In the genomic region with DNA sequence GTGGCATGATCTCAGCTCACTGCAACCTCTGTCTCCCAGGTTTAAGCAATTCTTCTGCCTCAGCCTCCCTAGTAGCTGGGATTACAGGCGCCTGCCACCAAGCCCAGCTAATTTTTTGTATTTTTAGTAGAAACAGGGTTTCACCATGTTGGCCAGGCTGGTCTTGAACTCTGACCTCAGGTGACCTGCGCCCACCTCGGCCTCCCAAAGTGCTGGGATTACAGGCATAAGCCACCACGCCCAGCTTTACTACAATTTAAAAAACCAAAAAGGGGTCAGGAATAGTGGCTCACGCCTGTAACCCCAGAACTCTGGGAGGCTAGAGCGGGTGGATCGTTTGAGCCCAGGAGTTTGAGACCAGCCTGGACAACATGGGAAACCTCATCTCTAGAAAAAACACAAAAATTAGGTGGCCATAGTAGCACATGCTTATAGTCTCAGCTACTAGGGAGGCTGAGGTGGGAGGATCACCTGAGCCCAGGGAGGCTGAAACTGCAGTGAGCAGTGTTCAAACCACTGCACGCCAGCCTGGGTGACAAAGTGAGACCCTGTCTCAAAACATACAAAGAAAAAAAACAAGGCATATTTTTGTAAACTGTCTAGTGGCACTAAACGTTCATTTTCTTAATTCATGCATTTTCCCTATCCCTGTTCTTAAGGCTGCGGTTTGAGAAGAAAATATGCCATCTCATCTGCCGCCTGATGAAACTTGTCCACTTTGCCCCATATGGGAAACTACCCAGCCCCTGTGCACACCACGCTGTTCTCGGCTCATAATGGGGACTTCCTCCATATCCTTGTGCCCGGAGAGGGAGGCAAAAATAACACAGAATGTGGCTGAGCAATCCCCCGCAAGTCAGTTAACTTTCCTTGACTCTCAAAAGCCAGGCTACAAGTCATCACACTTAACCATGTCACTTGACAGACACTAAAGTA, we compare ENCODE assay signal across 10 cellular contexts. TPM values are rescaled to one million over a fixed set of nuclear protein-coding genes. Genes with fewer than 3 reads are reported as not detected.
DNase-seq lines count a peak whose midpoint lies in the region; ATAC-seq and TF ChIP-seq lines count a peak whose summit lies in the region.
"Had no signal": no experiment of that assay in that cellular context is flagged by ENCODE, and none has a peak within 500 bp of the region (broad histone marks: within the 10 kb centered on the region; RNA-seq: fewer than 3 reads in every experiment).

No MANE protein-coding gene starts in this region.

- H3K27me3 ChIP-seq in stomach (no peaks in the 10 kb centered on the region), Peyer's patch (no peaks in the 10 kb centered on the region)
- H3K27me3 ChIP-seq: tibial nerve had no signal

- H3K9me3 ChIP-seq in stomach (no peaks in the 10 kb centered on the region), Peyer's patch (no peaks in the 10 kb centered on the region)
- H3K9me3 ChIP-seq: tibial nerve had no signal

- TF ChIP-seq POLR2A in stomach (IDR thresholded peaks at IDR 0.05) (no peak), Peyer's patch (IDR thresholded peaks at IDR 0.05) (no peak)

- H3K27me3 Mint-ChIP-seq in activated T-cell treated with anti-CD3 and anti-CD28 coated beads, Interleukin-2, amount 50 U/mL, for 24 hours = no peaks in the 10 kb centered on the region
- no peaks in the 10 kb centered on the region for H3K27me3 Mint-ChIP-seq in activated CD4-positive, alpha-beta T cell treated with anti-CD3 and anti-CD28 coated beads, Interleukin-2, amount 10 ng/mL, durations not matched to agents 24 days and 14 days

- H3K27ac ChIP-seq in stomach (peak overlapping the region in 4 of 5 donors; percentile 21 to 90 (median 53)), Peyer's patch (peak overlapping the region in 1 of 4 donors; percentile 95)

- intact Hi-C loops in activated CD4-positive, alpha-beta T cell treated with anti-CD3 and anti-CD28 coated beads, Interleukin-2, amount 10 ng/mL, durations not matched to agents 24 days and 14 days (cut with micrococcal nuclease) = loop anchor here (10.0 kb wide), 1 partner anchor 283 kb away; a partner anchor contains a TSS
- intact Hi-C loops in stomach (cut with DNase I; ENCODE audit: low total_unique reads) = no loop called here

- peaks cover 68% of the 10 kb centered on the region for H3K4me1 Mint-ChIP-seq in activated T-cell treated with anti-CD3 and anti-CD28 coated beads, Interleukin-2, amount 50 U/mL, for 24 hours (ENCODE audit: low read depth)
- H3K4me1 Mint-ChIP-seq in activated CD4-positive, alpha-beta T cell treated with anti-CD3 and anti-CD28 coated beads, Interleukin-2, amount 10 ng/mL, durations not matched to agents 24 days and 14 days = peaks cover 49% of the 10 kb centered on the region

- H3K27ac Mint-ChIP-seq in activated T-cell treated with anti-CD3 and anti-CD28 coated beads, Interleukin-2, amount 50 U/mL, for 24 hours = peak overlapping the region; percentile 99
- H3K27ac Mint-ChIP-seq in activated CD4-positive, alpha-beta T cell treated with anti-CD3 and anti-CD28 coated beads, Interleukin-2, amount 10 ng/mL, durations not matched to agents 24 days and 14 days = peak overlapping the region; percentile 67

- 70 to 79% (median 78%) methylated on average over 15 of the region's 15 CpGs for WGBS in stomach, 5 donors

- peaks cover 81% of the 10 kb centered on the region for H3K36me3 Mint-ChIP-seq in activated T-cell treated with anti-CD3 and anti-CD28 coated beads, Interleukin-2, amount 50 U/mL, for 24 hours (ENCODE audit: low read depth)
- H3K36me3 Mint-ChIP-seq in activated CD4-positive, alpha-beta T cell treated with anti-CD3 and anti-CD28 coated beads, Interleukin-2, amount 10 ng/mL, durations not matched to agents 24 days and 14 days (ENCODE audit: low read depth) = peaks cover 58% of the 10 kb centered on the region

- peak overlapping the region in 3 of 4 donors; percentile 1 to 94 (median 88) for H3K4me3 ChIP-seq in stomach
- H3K4me3 ChIP-seq in Peyer's patch = peak overlapping the region in 2 of 4 donors; percentile 13 to 16

- H3K4me1 ChIP-seq in stomach = peaks cover 23 to 55% (median 45%) of the 10 kb centered on the region in 4 donors
- H3K4me1 ChIP-seq in Peyer's patch = peaks cover 0 to 21% (median 5%) of the 10 kb centered on the region in 4 donors

- H3K9me3 Mint-ChIP-seq in activated T-cell treated with anti-CD3 and anti-CD28 coated beads, Interleukin-2, amount 50 U/mL, for 24 hours = no peaks in the 10 kb centered on the region
- H3K9me3 Mint-ChIP-seq in activated CD4-positive, alpha-beta T cell treated with anti-CD3 and anti-CD28 coated beads, Interleukin-2, amount 10 ng/mL, durations not matched to agents 24 days and 14 days = no peaks in the 10 kb centered on the region

- TF ChIP-seq CTCF in stomach (IDR thresholded peaks at IDR 0.05) = no peak
- TF ChIP-seq CTCF in Peyer's patch (IDR thresholded peaks at IDR 0.05) = no peak

- DNase-seq in activated T-cell treated with anti-CD3 and anti-CD28 coated beads, Interleukin-2, amount 50 U/mL, for 24 hours = no peak
- no peak for DNase-seq in activated T-cell treated with anti-CD3 and anti-CD28 coated beads, Interleukin-2, amount 50 U/mL, for 1 hour
- DNase-seq in activated CD4-positive, alpha-beta T cell treated with anti-CD3 and anti-CD28 coated beads, Interleukin-2, amount 10 ng/mL, durations not matched to agents 24 days and 14 days = peak; percentile 75
- DNase-seq in glomerular visceral epithelial cell (ENCODE audit: extremely low spot score) (peak; percentile 23), stomach (peak; percentile 30), HuH-7.5 (ENCODE audit: low spot score) (no peak), Peyer's patch (no peak)
- DNase-seq: posterior cingulate gyrus had no signal

- ATAC-seq in HG02981 (IDR thresholded peaks at IDR 0.05; ENCODE audit: unreplicated experiment) = no peak

- H3K36me3 ChIP-seq in stomach = peaks cover 4 to 42% (median 40%) of the 10 kb centered on the region in 4 donors
- H3K36me3 ChIP-seq in Peyer's patch = peaks cover 0 to 7% (median 0%) of the 10 kb centered on the region in 3 donors

- peak overlapping the region; percentile 96 for H3K4me3 Mint-ChIP-seq in activated T-cell treated with anti-CD3 and anti-CD28 coated beads, Interleukin-2, amount 50 U/mL, for 24 hours
- H3K4me3 Mint-ChIP-seq in activated CD4-positive, alpha-beta T cell treated with anti-CD3 and anti-CD28 coated beads, Interleukin-2, amount 10 ng/mL, durations not matched to agents 24 days and 14 days = peak overlapping the region; percentile 99

- no peak for TF ChIP-seq EP300 in stomach (IDR thresholded peaks at IDR 0.05)

RNA-seq across cellular contexts. Expression of a gene that starts 4.3 kb away (rescaled TPM):
- total RNA-seq in activated CD4-positive, alpha-beta T cell treated with anti-CD3 and anti-CD28 coated beads, Interleukin-2, amount 10 ng/mL, durations not matched to agents 24 days and 14 days = 17.2 TPM in 2 replicates
- total RNA-seq in stomach (1 to 10 TPM; 2.0 to 5.3 (median 3.8) TPM), Peyer's patch (1 to 10 TPM in 3 of 4 donors, under 1 TPM in 1; 0.70 to 9.9 (median 2.3) TPM)
- 1 to 10 TPM; 4.6 to 5.9 (median 5.5) TPM for polyA plus RNA-seq in stomach

RNA-seq across cellular contexts. Expression of a gene that starts 25.7 kb away (rescaled TPM):
- total RNA-seq in activated CD4-positive, alpha-beta T cell treated with anti-CD3 and anti-CD28 coated beads, Interleukin-2, amount 10 ng/mL, durations not matched to agents 24 days and 14 days = 30.6 and 33.4 TPM in 2 replicates
- total RNA-seq in stomach (10 to 100 TPM in 4 of 5 donors, 1 to 10 TPM in 1; 5.8 to 55.0 (median 22.8) TPM), Peyer's patch (10 to 100 TPM; 23.4 to 64.4 (median 33.2) TPM)
- polyA plus RNA-seq in stomach = 10 to 100 TPM; 34.1 to 47.3 (median 45.8) TPM

RNA-seq across cellular contexts. Expression of a gene that starts 48.3 kb away (rescaled TPM):
- 63.7 and 67.3 TPM in 2 replicates for total RNA-seq in activated CD4-positive, alpha-beta T cell treated with anti-CD3 and anti-CD28 coated beads, Interleukin-2, amount 10 ng/mL, durations not matched to agents 24 days and 14 days
- total RNA-seq in stomach = 10 to 100 TPM; 22.8 to 64.6 (median 46.1) TPM
- polyA plus RNA-seq in stomach = 10 to 100 TPM; 16.5 to 20.4 (median 16.6) TPM
- 10 to 100 TPM; 32.6 to 99.0 (median 42.6) TPM for total RNA-seq in Peyer's patch

Comparison
In these comparisons a context has a peak if more than half of its experiments do, and no peak if none do; other contexts are left out.
1. DNase-seq: peak in activated CD4-positive, alpha-beta T cell treated with anti-CD3 and anti-CD28 coated beads, Interleukin-2, amount 10 ng/mL, durations not matched to agents 24 days and 14 days (single experiment), glomerular visceral epithelial cell (single experiment) and stomach (single experiment); none in activated T-cell treated with anti-CD3 and anti-CD28 coated beads, Interleukin-2, amount 50 U/mL, for 24 hours (single experiment), activated T-cell treated with anti-CD3 and anti-CD28 coated beads, Interleukin-2, amount 50 U/mL, for 1 hour (single experiment), HuH-7.5 (single experiment) and Peyer's patch (0 of 3).